ENCODE assay signal across 24 cellular contexts in genomic region chr6:167275001-167275400, GRCh38. TPM values are rescaled to one million over a fixed set of nuclear protein-coding genes. Genes with fewer than 3 reads are reported as not detected.
"Had no signal": no experiment of that assay in that cellular context is flagged by ENCODE, and none has a peak within 500 bp of the region (broad histone marks: within the 10 kb centered on the region; RNA-seq: fewer than 3 reads in every experiment).

No MANE protein-coding gene starts in this region.

- ATAC-seq: effector memory CD8-positive, alpha-beta T cell; heart right ventricle; left colon had no signal

- H3K4me3 ChIP-seq: dorsolateral prefrontal cortex, esophagus squamous epithelium, heart right ventricle, thoracic aorta, upper lobe of left lung had no signal

- H3K9me3 ChIP-seq: esophagus squamous epithelium, heart right ventricle, thoracic aorta, upper lobe of left lung had no signal

- H3K27ac ChIP-seq: dorsolateral prefrontal cortex, heart right ventricle, thoracic aorta, upper lobe of left lung, WERI-Rb-1 had no signal

- H3K4me1 ChIP-seq: heart right ventricle, upper lobe of left lung had no signal

- H3K27me3 ChIP-seq: upper lobe of left lung had no signal

- H3K36me3 ChIP-seq: esophagus squamous epithelium, heart right ventricle, thoracic aorta, upper lobe of left lung, WERI-Rb-1 had no signal

- DNase-seq: activated CD4-positive, CD25-positive, alpha-beta regulatory T cell treated with anti-CD3 and anti-CD28 coated beads, Interleukin-2, amount 50 U/mL, for 72 hours; activated gamma-delta T cell treated with Interleukin-2 at 50 U/mL for 16 hours; activated T-cell treated with anti-CD3 and anti-CD28 coated beads, Interleukin-2, amount 50 U/mL, for 1 hour; aorta; effector memory CD8-positive, alpha-beta T cell; esophagus squamous epithelium; heart right ventricle; left colon; naive B cell; stimulated activated CD4-positive, alpha-beta T cell treated with anti-CD3 and anti-CD28 coated beads, Interleukin-2, amount 100 ng/mL, for 48 hours; stimulated activated naive CD4-positive, alpha-beta T cell; WERI-Rb-1 had no signal

RNA-seq across cellular contexts. Expression of gene UNC93A, which starts 16.1 kb away (rescaled TPM):
- total RNA-seq: aorta; endothelial cell of umbilical vein; heart right ventricle; mesenteric fat pad; osteoblast; posterior vena cava; T-helper 2 cell treated with Interferon-gamma antibody and Interleukin-4, amounts not matched to agents 100 ng/mL and 5 ng/mL, for 36 hours; thoracic aorta; upper lobe of left lung had no signal
- polyA plus RNA-seq: adipose tissue, aorta, endothelial cell of umbilical vein, heart right ventricle, keratinocyte, neural cell had no signal

RNA-seq across cellular contexts. Expression of gene TTLL2, which starts 49.9 kb away (rescaled TPM):
- total RNA-seq: aorta; endothelial cell of umbilical vein; esophagus squamous epithelium; heart right ventricle; left colon; mesenteric fat pad; mucosa of gallbladder; osteoblast; posterior vena cava; T-helper 2 cell treated with Interferon-gamma antibody and Interleukin-4, amounts not matched to agents 100 ng/mL and 5 ng/mL, for 36 hours; thoracic aorta; upper lobe of left lung had no signal
- polyA plus RNA-seq: adipose tissue, aorta, endothelial cell of umbilical vein, heart right ventricle, keratinocyte, neural cell had no signal
